Comparison of ENCODE assay signal across 1 cellular context in the genomic region with DNA sequence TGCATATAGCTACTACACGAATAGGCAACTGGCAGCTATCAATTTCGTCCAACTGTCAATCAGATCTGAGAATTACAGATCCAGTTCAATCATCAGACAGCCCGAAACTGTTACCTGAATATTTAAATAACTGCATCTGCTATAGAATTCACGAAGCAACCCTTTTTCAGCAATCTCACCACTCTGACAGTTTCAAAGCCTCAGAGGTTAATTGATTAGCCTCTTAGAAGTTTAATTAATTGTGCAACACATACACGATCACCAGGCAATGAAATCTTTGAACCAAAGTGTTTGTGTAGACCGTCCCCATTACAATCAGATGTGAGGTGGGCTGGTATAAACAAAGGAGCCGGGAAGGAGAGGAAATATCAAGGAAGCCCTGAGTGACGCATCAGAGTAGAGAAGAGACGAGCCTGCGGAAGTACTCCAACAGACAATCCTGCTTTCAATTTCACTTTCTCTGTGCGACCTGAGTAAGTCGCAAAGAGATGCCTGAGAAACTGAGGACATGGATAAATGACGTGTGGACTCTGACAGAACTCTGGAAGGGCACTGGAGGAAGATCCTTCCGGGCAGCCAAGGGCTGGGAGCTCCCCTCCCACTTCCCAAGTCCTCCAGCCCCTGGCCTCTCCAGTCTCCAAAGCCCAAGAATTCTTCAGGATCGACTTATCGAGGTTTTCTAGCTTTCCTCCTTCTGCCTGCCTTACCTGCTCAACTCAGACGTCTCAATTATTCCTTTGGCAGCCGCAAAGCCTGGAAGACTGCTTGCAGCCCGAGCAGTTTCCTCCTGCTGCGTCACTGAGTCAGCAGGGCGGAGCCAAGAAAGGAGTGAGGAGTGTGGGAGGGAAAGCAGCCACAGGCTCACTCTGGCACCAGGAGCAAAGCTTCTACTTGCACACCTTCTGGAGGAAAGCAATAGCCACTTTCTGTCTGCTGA.
TF ChIP-seq lines count a peak whose summit lies in the region.

RNASEL (minus strand) TSS at position 797 of the 937 bp plus-strand sequence. CDS start 2,450 bp downstream, outside the sequence.

TF ChIP-seq in GM12878, 131 proteins besides CTCF, POLR2A, EP300 and RAD21 (continued from another document and continues in another):
- TF ChIP-seq, protein P1, sequence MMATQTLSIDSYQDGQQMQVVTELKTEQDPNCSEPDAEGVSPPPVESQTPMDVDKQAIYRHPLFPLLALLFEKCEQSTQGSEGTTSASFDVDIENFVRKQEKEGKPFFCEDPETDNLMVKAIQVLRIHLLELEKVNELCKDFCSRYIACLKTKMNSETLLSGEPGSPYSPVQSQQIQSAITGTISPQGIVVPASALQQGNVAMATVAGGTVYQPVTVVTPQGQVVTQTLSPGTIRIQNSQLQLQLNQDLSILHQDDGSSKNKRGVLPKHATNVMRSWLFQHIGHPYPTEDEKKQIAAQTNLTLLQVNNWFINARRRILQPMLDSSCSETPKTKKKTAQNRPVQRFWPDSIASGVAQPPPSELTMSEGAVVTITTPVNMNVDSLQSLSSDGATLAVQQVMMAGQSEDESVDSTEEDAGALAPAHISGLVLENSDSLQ (IDR thresholded peaks at IDR 0.05), result peak; percentile 91
- TF ChIP-seq, protein P2, sequence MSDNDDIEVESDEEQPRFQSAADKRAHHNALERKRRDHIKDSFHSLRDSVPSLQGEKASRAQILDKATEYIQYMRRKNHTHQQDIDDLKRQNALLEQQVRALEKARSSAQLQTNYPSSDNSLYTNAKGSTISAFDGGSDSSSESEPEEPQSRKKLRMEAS (IDR thresholded peaks at IDR 0.05; ENCODE audit: low read depth, low read length), result no peak
- no peak for TF ChIP-seq BACH1 (IDR thresholded peaks at IDR 0.05; ENCODE audit: borderline replicate concordance)
- no peak for TF ChIP-seq BCLAF1 (IDR thresholded peaks at IDR 0.05)
- TF ChIP-seq DPF2 (IDR thresholded peaks at IDR 0.05), result 0 out of 2 replicates have a peak, but pooled peaks have one; percentile 56
- no peak for TF ChIP-seq SMARCA5 (IDR thresholded peaks at IDR 0.05)
- TF ChIP-seq, protein P3, sequence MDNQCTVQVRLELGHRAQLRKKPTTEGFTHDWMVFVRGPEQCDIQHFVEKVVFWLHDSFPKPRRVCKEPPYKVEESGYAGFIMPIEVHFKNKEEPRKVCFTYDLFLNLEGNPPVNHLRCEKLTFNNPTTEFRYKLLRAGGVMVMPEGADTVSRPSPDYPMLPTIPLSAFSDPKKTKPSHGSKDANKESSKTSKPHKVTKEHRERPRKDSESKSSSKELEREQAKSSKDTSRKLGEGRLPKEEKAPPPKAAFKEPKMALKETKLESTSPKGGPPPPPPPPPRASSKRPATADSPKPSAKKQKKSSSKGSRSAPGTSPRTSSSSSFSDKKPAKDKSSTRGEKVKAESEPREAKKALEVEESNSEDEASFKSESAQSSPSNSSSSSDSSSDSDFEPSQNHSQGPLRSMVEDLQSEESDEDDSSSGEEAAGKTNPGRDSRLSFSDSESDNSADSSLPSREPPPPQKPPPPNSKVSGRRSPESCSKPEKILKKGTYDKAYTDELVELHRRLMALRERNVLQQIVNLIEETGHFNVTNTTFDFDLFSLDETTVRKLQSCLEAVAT (IDR thresholded peaks at IDR 0.05), result peak; percentile 97
- TF ChIP-seq, protein P4, sequence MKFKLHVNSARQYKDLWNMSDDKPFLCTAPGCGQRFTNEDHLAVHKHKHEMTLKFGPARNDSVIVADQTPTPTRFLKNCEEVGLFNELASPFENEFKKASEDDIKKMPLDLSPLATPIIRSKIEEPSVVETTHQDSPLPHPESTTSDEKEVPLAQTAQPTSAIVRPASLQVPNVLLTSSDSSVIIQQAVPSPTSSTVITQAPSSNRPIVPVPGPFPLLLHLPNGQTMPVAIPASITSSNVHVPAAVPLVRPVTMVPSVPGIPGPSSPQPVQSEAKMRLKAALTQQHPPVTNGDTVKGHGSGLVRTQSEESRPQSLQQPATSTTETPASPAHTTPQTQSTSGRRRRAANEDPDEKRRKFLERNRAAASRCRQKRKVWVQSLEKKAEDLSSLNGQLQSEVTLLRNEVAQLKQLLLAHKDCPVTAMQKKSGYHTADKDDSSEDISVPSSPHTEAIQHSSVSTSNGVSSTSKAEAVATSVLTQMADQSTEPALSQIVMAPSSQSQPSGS (IDR thresholded peaks at IDR 0.05; ENCODE audit: low read length), result no peak
- no peak for TF ChIP-seq MYC (IDR thresholded peaks at IDR 0.05; ENCODE audit: insufficient read depth, insufficient read length, insufficient replicate concordance, low read length, severe bottlenecking)
- TF ChIP-seq PAX5 (IDR thresholded peaks at IDR 0.05; ENCODE audit: borderline replicate concordance, low read depth, low read length), result no peak
- TF ChIP-seq ZNF274 (IDR thresholded peaks at IDR 0.05; ENCODE audit: insufficient read depth, insufficient read length), result no peak
- TF ChIP-seq NRF1 (conservative IDR thresholded peaks at IDR 0.05; ENCODE audit: low read depth, low read length), result no peak
- TF ChIP-seq SUZ12 (IDR thresholded peaks at IDR 0.05; ENCODE audit: unreplicated experiment), result no peak
- TF ChIP-seq, protein P5, sequence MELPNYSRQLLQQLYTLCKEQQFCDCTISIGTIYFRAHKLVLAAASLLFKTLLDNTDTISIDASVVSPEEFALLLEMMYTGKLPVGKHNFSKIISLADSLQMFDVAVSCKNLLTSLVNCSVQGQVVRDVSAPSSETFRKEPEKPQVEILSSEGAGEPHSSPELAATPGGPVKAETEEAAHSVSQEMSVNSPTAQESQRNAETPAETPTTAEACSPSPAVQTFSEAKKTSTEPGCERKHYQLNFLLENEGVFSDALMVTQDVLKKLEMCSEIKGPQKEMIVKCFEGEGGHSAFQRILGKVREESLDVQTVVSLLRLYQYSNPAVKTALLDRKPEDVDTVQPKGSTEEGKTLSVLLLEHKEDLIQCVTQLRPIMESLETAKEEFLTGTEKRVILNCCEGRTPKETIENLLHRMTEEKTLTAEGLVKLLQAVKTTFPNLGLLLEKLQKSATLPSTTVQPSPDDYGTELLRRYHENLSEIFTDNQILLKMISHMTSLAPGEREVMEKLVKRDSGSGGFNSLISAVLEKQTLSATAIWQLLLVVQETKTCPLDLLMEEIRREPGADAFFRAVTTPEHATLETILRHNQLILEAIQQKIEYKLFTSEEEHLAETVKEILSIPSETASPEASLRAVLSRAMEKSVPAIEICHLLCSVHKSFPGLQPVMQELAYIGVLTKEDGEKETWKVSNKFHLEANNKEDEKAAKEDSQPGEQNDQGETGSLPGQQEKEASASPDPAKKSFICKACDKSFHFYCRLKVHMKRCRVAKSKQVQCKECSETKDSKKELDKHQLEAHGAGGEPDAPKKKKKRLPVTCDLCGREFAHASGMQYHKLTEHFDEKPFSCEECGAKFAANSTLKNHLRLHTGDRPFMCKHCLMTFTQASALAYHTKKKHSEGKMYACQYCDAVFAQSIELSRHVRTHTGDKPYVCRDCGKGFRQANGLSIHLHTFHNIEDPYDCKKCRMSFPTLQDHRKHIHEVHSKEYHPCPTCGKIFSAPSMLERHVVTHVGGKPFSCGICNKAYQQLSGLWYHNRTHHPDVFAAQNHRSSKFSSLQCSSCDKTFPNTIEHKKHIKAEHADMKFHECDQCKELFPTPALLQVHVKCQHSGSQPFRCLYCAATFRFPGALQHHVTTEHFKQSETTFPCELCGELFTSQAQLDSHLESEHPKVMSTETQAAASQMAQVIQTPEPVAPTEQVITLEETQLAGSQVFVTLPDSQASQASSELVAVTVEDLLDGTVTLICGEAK (IDR thresholded peaks at IDR 0.05; ENCODE audit: borderline replicate concordance), result no peak
- peak; percentile 22; the same call in 1 of the 2 replicates for TF ChIP-seq NR2F1 (conservative IDR thresholded peaks at IDR 0.05)
- no peak for TF ChIP-seq RAD51 (IDR thresholded peaks at IDR 0.05)
- TF ChIP-seq SUPT20H (IDR thresholded peaks at IDR 0.05; ENCODE audit: borderline replicate concordance, control insufficient read depth, low read depth, low read length), result no peak
- no peak for TF ChIP-seq STAT3 (IDR thresholded peaks at IDR 0.05; ENCODE audit: low read depth, low read length)
- peak; percentile 65 for TF ChIP-seq PBX3 (IDR thresholded peaks at IDR 0.05; ENCODE audit: insufficient replicate concordance, low read depth, low read length)
- TF ChIP-seq, protein P6, sequence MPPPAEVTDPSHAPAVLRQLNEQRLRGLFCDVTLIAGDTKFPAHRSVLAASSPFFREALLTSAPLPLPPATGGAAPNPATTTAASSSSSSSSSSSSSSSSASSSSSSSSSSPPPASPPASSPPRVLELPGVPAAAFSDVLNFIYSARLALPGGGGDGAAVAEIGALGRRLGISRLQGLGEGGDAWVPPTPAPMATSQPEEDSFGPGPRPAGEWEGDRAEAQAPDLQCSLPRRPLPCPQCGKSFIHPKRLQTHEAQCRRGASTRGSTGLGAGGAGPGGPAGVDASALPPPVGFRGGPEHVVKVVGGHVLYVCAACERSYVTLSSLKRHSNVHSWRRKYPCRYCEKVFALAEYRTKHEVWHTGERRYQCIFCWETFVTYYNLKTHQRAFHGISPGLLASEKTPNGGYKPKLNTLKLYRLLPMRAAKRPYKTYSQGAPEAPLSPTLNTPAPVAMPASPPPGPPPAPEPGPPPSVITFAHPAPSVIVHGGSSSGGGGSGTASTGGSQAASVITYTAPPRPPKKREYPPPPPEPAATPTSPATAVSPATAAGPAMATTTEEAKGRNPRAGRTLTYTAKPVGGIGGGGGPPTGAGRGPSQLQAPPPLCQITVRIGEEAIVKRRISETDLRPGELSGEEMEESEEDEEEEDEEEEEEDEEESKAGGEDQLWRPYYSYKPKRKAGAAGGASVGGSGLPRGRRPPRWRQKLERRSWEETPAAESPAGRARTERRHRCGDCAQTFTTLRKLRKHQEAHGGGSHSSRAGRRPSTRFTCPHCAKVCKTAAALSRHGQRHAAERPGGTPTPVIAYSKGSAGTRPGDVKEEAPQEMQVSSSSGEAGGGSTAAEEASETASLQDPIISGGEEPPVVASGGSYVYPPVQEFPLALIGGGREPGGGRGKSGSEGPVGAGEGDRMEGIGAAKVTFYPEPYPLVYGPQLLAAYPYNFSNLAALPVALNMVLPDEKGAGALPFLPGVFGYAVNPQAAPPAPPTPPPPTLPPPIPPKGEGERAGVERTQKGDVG (CRISPR knock-in tag; IDR thresholded peaks at IDR 0.05), result no peak
- no peak for TF ChIP-seq ZBTB33 (IDR thresholded peaks at IDR 0.05)
- no peak for TF ChIP-seq ZNF207 (IDR thresholded peaks at IDR 0.05; ENCODE audit: borderline replicate concordance)
- no peak for TF ChIP-seq MEF2A (IDR thresholded peaks at IDR 0.05; ENCODE audit: insufficient read depth, low read depth, low read length)
- no peak for TF ChIP-seq EZH2 (IDR thresholded peaks at IDR 0.05; ENCODE audit: borderline replicate concordance, control insufficient read depth, low read depth, low read length)
- no peak for TF ChIP-seq HDGF (IDR thresholded peaks at IDR 0.05)
- 0 out of 2 replicates have a peak, but pooled peaks have one; percentile 8 for TF ChIP-seq GATAD2B (conservative IDR thresholded peaks at IDR 0.05; ENCODE audit: low read depth)
- TF ChIP-seq MXI1 (IDR thresholded peaks at IDR 0.05; ENCODE audit: low read depth, low read length), result no peak
- no peak for TF ChIP-seq HDAC6 (IDR thresholded peaks at IDR 0.05; ENCODE audit: unreplicated experiment)
- TF ChIP-seq HCFC1 (IDR thresholded peaks at IDR 0.05; ENCODE audit: low read length), result peak; percentile 34; the same call in 1 of the 2 replicates
- no peak for TF ChIP-seq YY1 (IDR thresholded peaks at IDR 0.05; ENCODE audit: low read depth, low read length)
- TF ChIP-seq KAT2A (conservative IDR thresholded peaks at IDR 0.05; ENCODE audit: control insufficient read depth, low read depth, low read length), result no peak
- TF ChIP-seq ETV6 (conservative IDR thresholded peaks at IDR 0.05 in 1 of 2, IDR thresholded peaks at IDR 0.05 in 1 of 2; ENCODE audit: borderline replicate concordance in 1 of 2, low read depth in 1 of 2), result peak in 1 of 2 experiments; percentile 74; a peak in 2 of 4 replicates
- TF ChIP-seq BHLHE40 (IDR thresholded peaks at IDR 0.05; ENCODE audit: borderline replicate concordance in 1 of 2, low read depth in 2 of 2, low read length in 1 of 2), result no peak
- peak; percentile 47 for TF ChIP-seq SPI1 (IDR thresholded peaks at IDR 0.05; ENCODE audit: borderline replicate concordance, insufficient read depth, low read depth, low read length)
- no peak for TF ChIP-seq CHD1 (IDR thresholded peaks at IDR 0.05; ENCODE audit: low read depth, low read length)
- no peak for TF ChIP-seq SP1 (IDR thresholded peaks at IDR 0.05; ENCODE audit: low read depth, low read length)
- no peak for TF ChIP-seq TCF7 (IDR thresholded peaks at IDR 0.05; ENCODE audit: borderline replicate concordance)
- 0 out of 2 replicates have a peak, but pooled peaks have one; percentile 60 for TF ChIP-seq PML (IDR thresholded peaks at IDR 0.05; ENCODE audit: low read length)
